ENCODE assay signal across 20 cellular contexts in genomic region chr3:102024270-102024904, GRCh38.
DNase-seq lines count a peak whose midpoint lies in the region; ATAC-seq lines count a peak whose summit lies in the region.
"Had no signal": no experiment of that assay in that cellular context is flagged by ENCODE, and none has a peak within 500 bp of the region (broad histone marks: within the 10 kb centered on the region; RNA-seq: fewer than 3 reads in every experiment).

No MANE protein-coding gene starts in this region.

- H3K27ac Mint-ChIP-seq in activated naive CD4-positive, alpha-beta T cell treated with anti-CD3 and anti-CD28 coated beads, Interleukin-2, amount 50 U/mL, for 72 hours: no peak overlapping the region
- H3K27ac Mint-ChIP-seq: activated naive CD8-positive, alpha-beta T cell treated with anti-CD3 and anti-CD28 coated beads, Interleukin-2, amount 10 ng/mL, durations not matched to agents 7 days and 5 days; brain; natural killer cell had no signal

- peaks cover 0 to 11% of the 10 kb centered on the region in 2 donors for H3K9me3 Mint-ChIP-seq in activated naive CD4-positive, alpha-beta T cell treated with anti-CD3 and anti-CD28 coated beads, Interleukin-2, amount 50 U/mL, for 72 hours
- H3K9me3 Mint-ChIP-seq: natural killer cell had no signal

- peak; percentile 58 for ATAC-seq in HG02840 (IDR thresholded peaks at IDR 0.05; ENCODE audit: low FRiP score, unreplicated experiment)
- peak; percentile 73 to 99 for ATAC-seq in activated naive CD4-positive, alpha-beta T cell treated with anti-CD3 and anti-CD28 coated beads, Interleukin-2, amount 50 U/mL, for 72 hours
- ATAC-seq in GM21528 (IDR thresholded peaks at IDR 0.05; ENCODE audit: low FRiP score, unreplicated experiment): no peak
- no peak for ATAC-seq in GM18909 (IDR thresholded peaks at IDR 0.05; ENCODE audit: poor library complexity, unreplicated experiment)
- ATAC-seq: A549, natural killer cell, Panc1 had no signal

- H3K36me3 Mint-ChIP-seq in activated naive CD4-positive, alpha-beta T cell treated with anti-CD3 and anti-CD28 coated beads, Interleukin-2, amount 50 U/mL, for 72 hours: peaks cover 0 to 5% of the 10 kb centered on the region in 2 donors
- H3K36me3 Mint-ChIP-seq: brain, natural killer cell had no signal

- DNase-seq in activated CD4-positive, alpha-beta T cell treated with anti-CD3 and anti-CD28 coated beads for 48 hours: peak; percentile 36
- DNase-seq in activated CD4-positive, alpha-beta T cell treated with anti-CD3 and anti-CD28 coated beads for 4 hours: no peak
- peak in 1 of 2 donors; percentile 16 for DNase-seq in activated naive CD4-positive, alpha-beta T cell treated with anti-CD3 and anti-CD28 coated beads, Interleukin-2, amount 50 U/mL, for 72 hours (ENCODE audit: low spot score in 2 of 2)
- DNase-seq in stimulated activated CD4-positive, alpha-beta T cell treated with anti-CD3 and anti-CD28 coated beads, Interleukin-4, amount 100 ng/mL, for 24 hours: peak; percentile 42
- no peak for DNase-seq in NCI-H2171 (lab: John Stamatoyannopoulos, UW)
- DNase-seq: activated CD8-positive, alpha-beta memory T cell treated with anti-CD3 and anti-CD28 coated beads, Interleukin-2, amount 50 U/mL, for 4 hours; activated naive CD8-positive, alpha-beta T cell treated with anti-CD3 and anti-CD28 coated beads, Interleukin-2, amount 10 ng/mL, durations not matched to agents 7 days and 5 days; cortex of kidney; DMS 273 treated with DMSO at 0.1 percent for 48 hours; H7; natural killer cell; NCI-H1417 treated with DMSO at 0.1 percent for 48 hours; NCI-H2171 treated with DMSO at 0.1 percent for 48 hours; upper lobe of left lung had no signal

Comparison
In these comparisons a context has a peak if more than half of its experiments do, and no peak if none do; other contexts are left out.
1. DNase-seq: peak in activated CD4-positive, alpha-beta T cell treated with anti-CD3 and anti-CD28 coated beads for 48 hours (single experiment) and stimulated activated CD4-positive, alpha-beta T cell treated with anti-CD3 and anti-CD28 coated beads, Interleukin-4, amount 100 ng/mL, for 24 hours (single experiment); none in activated CD4-positive, alpha-beta T cell treated with anti-CD3 and anti-CD28 coated beads for 4 hours (0 of 2) and NCI-H2171 (single experiment).
2. ATAC-seq: peak in HG02840 (single experiment) and activated naive CD4-positive, alpha-beta T cell treated with anti-CD3 and anti-CD28 coated beads, Interleukin-2, amount 50 U/mL, for 72 hours (2 of 2); none in GM21528 (single experiment) and GM18909 (single experiment).